15 cellular contexts compared by ENCODE assay signal in the genomic region with DNA sequence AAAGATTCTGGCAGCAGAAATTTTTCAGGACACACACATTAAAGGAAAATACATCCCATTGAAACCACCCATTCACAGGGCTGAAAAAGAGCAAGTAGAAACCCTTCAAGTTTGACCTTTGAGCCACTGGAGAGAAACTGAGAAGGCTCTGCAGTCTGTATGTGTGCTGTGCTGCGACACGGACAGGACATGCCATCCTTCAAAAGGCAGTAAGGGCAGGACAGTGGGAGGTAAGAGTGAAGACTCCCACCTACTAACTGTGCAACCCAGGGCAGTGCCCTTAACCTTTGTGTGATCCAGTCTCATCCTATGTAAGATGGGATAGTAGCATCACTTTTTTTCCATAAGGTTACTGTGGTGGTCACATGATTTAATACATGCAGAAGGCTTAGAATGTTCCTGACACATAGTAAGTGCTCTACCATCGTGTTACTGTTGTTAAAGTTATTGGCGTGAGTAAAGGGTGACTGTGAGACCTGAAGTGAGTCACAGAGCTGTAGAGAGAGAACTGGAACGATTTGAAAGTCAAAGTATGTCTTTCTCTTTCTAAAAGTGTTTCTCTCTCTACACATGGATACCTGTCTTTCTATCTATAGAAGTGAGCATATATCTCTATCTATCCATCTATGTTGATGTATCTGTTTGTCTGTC.
A peak's percentile ranks its signal among the peaks of the same experiment; 100 is the strongest.
DNase-seq lines count a peak whose midpoint lies in the region; ATAC-seq, FAIRE-seq and TF ChIP-seq lines count a peak whose summit lies in the region.
"Had no signal": no experiment of that assay in that cellular context is flagged by ENCODE, and none has a peak within 500 bp of the region (broad histone marks: within the 10 kb centered on the region; RNA-seq: fewer than 3 reads in every experiment).

No MANE protein-coding gene starts in this region.

- ATAC-seq in activated T-cell treated with anti-CD3 and anti-CD28 coated beads, Interleukin-2, amount 50 U/mL, for 4 hours, result peak; percentile 77 to 84
- ATAC-seq in HG02852 (IDR thresholded peaks at IDR 0.05; ENCODE audit: unreplicated experiment), result peak; percentile 88
- ATAC-seq in activated T-helper 17 cell treated with anti-CD3 and anti-CD28 coated beads, Interleukin-2, amount 50 U/mL, for 72 hours (replicated peaks), result peak; percentile 97
- ATAC-seq in HG03175 (IDR thresholded peaks at IDR 0.05; ENCODE audit: unreplicated experiment), result no peak
- ATAC-seq: gastroesophageal sphincter had no signal

- H3K4me3 Mint-ChIP-seq in activated T-cell treated with anti-CD3 and anti-CD28 coated beads, Interleukin-2, amount 50 U/mL, for 4 hours, result no peak overlapping the region
- no peak overlapping the region for H3K4me3 Mint-ChIP-seq in activated T-cell treated with anti-CD3 and anti-CD28 coated beads, Interleukin-2, amount 50 U/mL, for 24 hours
- H3K4me3 Mint-ChIP-seq in activated T-helper 17 cell treated with anti-CD3 and anti-CD28 coated beads, Interleukin-2, amount 50 U/mL, for 72 hours, result peak overlapping the region; percentile 49
- H3K4me3 Mint-ChIP-seq: activated naive CD8-positive, alpha-beta T cell had no signal

- no peaks in the 10 kb centered on the region for H3K79me2 ChIP-seq in MM.1S (ENCODE audit: low read length)

- H3K4me2 ChIP-seq in MM.1S (ENCODE audit: low read depth, low read length), result no peak overlapping the region

- H3K27me3 ChIP-seq in small intestine (ENCODE audit: control insufficient read depth in 2 of 2, insufficient read depth in 2 of 2, low read length in 2 of 2), result no peaks in the 10 kb centered on the region
- no peaks in the 10 kb centered on the region for H3K27me3 ChIP-seq in MM.1S (replicated peaks; ENCODE audit: insufficient read depth, low read length)
- H3K27me3 ChIP-seq: gastroesophageal sphincter had no signal

- no peak for FAIRE-seq in small intestine (lab: Jason Lieb, UNC)
- FAIRE-seq: G401.6 had no signal

- peaks cover 29% of the 10 kb centered on the region for H3K27me3 Mint-ChIP-seq in activated T-cell treated with anti-CD3 and anti-CD28 coated beads, Interleukin-2, amount 50 U/mL, for 4 hours (ENCODE audit: low read depth)
- H3K27me3 Mint-ChIP-seq in activated T-cell treated with anti-CD3 and anti-CD28 coated beads, Interleukin-2, amount 50 U/mL, for 24 hours, result peaks cover 29% of the 10 kb centered on the region
- peaks cover 10% of the 10 kb centered on the region for H3K27me3 Mint-ChIP-seq in activated T-helper 17 cell treated with anti-CD3 and anti-CD28 coated beads, Interleukin-2, amount 50 U/mL, for 72 hours

- H3K9me3 Mint-ChIP-seq in activated T-cell treated with anti-CD3 and anti-CD28 coated beads, Interleukin-2, amount 50 U/mL, for 4 hours, result no peaks in the 10 kb centered on the region
- peaks cover 2% of the 10 kb centered on the region for H3K9me3 Mint-ChIP-seq in activated T-cell treated with anti-CD3 and anti-CD28 coated beads, Interleukin-2, amount 50 U/mL, for 24 hours
- no peaks in the 10 kb centered on the region for H3K9me3 Mint-ChIP-seq in activated T-helper 17 cell treated with anti-CD3 and anti-CD28 coated beads, Interleukin-2, amount 50 U/mL, for 72 hours

- H3K9ac ChIP-seq in MM.1S (ENCODE audit: low read length), result no peak overlapping the region

- H3K4me1 ChIP-seq in small intestine (ENCODE audit: control insufficient read depth in 2 of 2, insufficient read depth in 1 of 2, low read depth in 1 of 2, low read length in 1 of 2) (peaks cover 0 to 2% of the 10 kb centered on the region in 2 donors), MM.1S (ENCODE audit: low read length) (peaks cover 13% of the 10 kb centered on the region)

- H3K27ac Mint-ChIP-seq in activated T-cell treated with anti-CD3 and anti-CD28 coated beads, Interleukin-2, amount 50 U/mL, for 24 hours, result no peak overlapping the region
- peak overlapping the region; percentile 58 for H3K27ac Mint-ChIP-seq in activated T-helper 17 cell treated with anti-CD3 and anti-CD28 coated beads, Interleukin-2, amount 50 U/mL, for 72 hours
- H3K27ac Mint-ChIP-seq: activated naive CD8-positive, alpha-beta T cell had no signal

- no peaks in the 10 kb centered on the region for H3F3A ChIP-seq in MM.1S (ENCODE audit: insufficient read depth, low read length)

- no peak overlapping the region for H2AFZ ChIP-seq in MM.1S (ENCODE audit: low read length)

- no peaks in the 10 kb centered on the region for H4K20me1 ChIP-seq in MM.1S (ENCODE audit: insufficient read depth, low read length)

- WGBS in small intestine, 3 donors, result 20 to 54% (median 26%) methylated on average over 5 of the region's 5 CpGs

- peak overlapping the region; percentile 57 to 88 for H3K27ac ChIP-seq in small intestine (ENCODE audit: low read depth in 1 of 2, low read length in 1 of 2)
- H3K27ac ChIP-seq in MM.1S (ENCODE audit: low read length), result no peak overlapping the region
- H3K27ac ChIP-seq: gastroesophageal sphincter had no signal

- no peaks in the 10 kb centered on the region for H3K4me1 Mint-ChIP-seq in activated T-cell treated with anti-CD3 and anti-CD28 coated beads, Interleukin-2, amount 50 U/mL, for 4 hours (ENCODE audit: low read depth)
- peaks cover 16% of the 10 kb centered on the region for H3K4me1 Mint-ChIP-seq in activated T-cell treated with anti-CD3 and anti-CD28 coated beads, Interleukin-2, amount 50 U/mL, for 24 hours (ENCODE audit: low read depth)
- H3K4me1 Mint-ChIP-seq in activated T-helper 17 cell treated with anti-CD3 and anti-CD28 coated beads, Interleukin-2, amount 50 U/mL, for 72 hours, result peaks cover 6% of the 10 kb centered on the region

- TF ChIP-seq CTCF in MM.1S (IDR thresholded peaks at IDR 0.05; ENCODE audit: low read length), result no peak

- H3K9me2 ChIP-seq in MM.1S (replicated peaks; ENCODE audit: insufficient read depth, low read length), result no peaks in the 10 kb centered on the region

- H3K36me3 Mint-ChIP-seq in activated T-cell treated with anti-CD3 and anti-CD28 coated beads, Interleukin-2, amount 50 U/mL, for 4 hours (ENCODE audit: insufficient read depth), result no peaks in the 10 kb centered on the region
- peaks cover under 1% of the 10 kb centered on the region for H3K36me3 Mint-ChIP-seq in activated T-cell treated with anti-CD3 and anti-CD28 coated beads, Interleukin-2, amount 50 U/mL, for 24 hours (ENCODE audit: low read depth)
- no peaks in the 10 kb centered on the region for H3K36me3 Mint-ChIP-seq in activated T-helper 17 cell treated with anti-CD3 and anti-CD28 coated beads, Interleukin-2, amount 50 U/mL, for 72 hours (ENCODE audit: low read depth)
- H3K36me3 Mint-ChIP-seq: activated naive CD8-positive, alpha-beta T cell had no signal

- no peak for DNase-seq in activated T-cell treated with anti-CD3 and anti-CD28 coated beads, Interleukin-2, amount 50 U/mL, for 4 hours
- no peak for DNase-seq in activated T-cell treated with anti-CD3 and anti-CD28 coated beads, Interleukin-2, amount 50 U/mL, for 24 hours
- DNase-seq in small intestine (peak; percentile 72), MM.1S (no peak)
- no peak for DNase-seq in stimulated activated CD4-positive, alpha-beta T cell treated with anti-CD3 and anti-CD28 coated beads, Interleukin-4, amount 100 ng/mL, for 24 hours
- DNase-seq: ACHN; activated CD4-positive, alpha-beta T cell treated with anti-CD3 and anti-CD28 coated beads, Interleukin-2, amount 50 U/mL, for 48 hours; NCI-H146; stimulated activated CD4-positive, alpha-beta T cell treated with anti-CD3 and anti-CD28 coated beads, Interleukin-4, amount 100 ng/mL, for 4 hours had no signal

- no peaks in the 10 kb centered on the region for H3K9me3 ChIP-seq in small intestine (ENCODE audit: control insufficient read depth, low read depth)
- H3K9me3 ChIP-seq in MM.1S (replicated peaks; ENCODE audit: insufficient read depth, low read length), result no peaks in the 10 kb centered on the region

- H3K4me3 ChIP-seq in small intestine (ENCODE audit: low read depth in 1 of 2, low read length in 2 of 2) (no peak overlapping the region), MM.1S (ENCODE audit: low read length) (no peak overlapping the region)
- H3K4me3 ChIP-seq: gastroesophageal sphincter had no signal

- H3K36me3 ChIP-seq in small intestine (ENCODE audit: control insufficient read depth in 2 of 2, insufficient read depth in 2 of 2, low read length in 2 of 2), result no peaks in the 10 kb centered on the region
- H3K36me3 ChIP-seq in MM.1S (replicated peaks; ENCODE audit: insufficient read depth, low read length), result no peaks in the 10 kb centered on the region
- H3K36me3 ChIP-seq: gastroesophageal sphincter had no signal
